In genomic region chr13:77124423-77124822, GRCh38 we compare ENCODE assay signal across 1 cellular context.
TF ChIP-seq lines count a peak whose summit lies in the region.

No MANE protein-coding gene starts in this region.

TF ChIP-seq in K562, 482 proteins besides CTCF, POLR2A, EP300 and RAD21 (continued from another document):
- TF ChIP-seq RERE (CRISPR knock-in tag; IDR thresholded peaks at IDR 0.05; ENCODE audit: borderline replicate concordance) (no peak), ZBTB9 (CRISPR knock-in tag; IDR thresholded peaks at IDR 0.05) (no peak), NCOR1 (IDR thresholded peaks at IDR 0.05) (no peak), C11orf30 (IDR thresholded peaks at IDR 0.05; ENCODE audit: low read depth) (no peak)
TF ChIP-seq in K562: peak in this region for 0.
